ENCODE assay signal across 1 cellular context in the genomic region with DNA sequence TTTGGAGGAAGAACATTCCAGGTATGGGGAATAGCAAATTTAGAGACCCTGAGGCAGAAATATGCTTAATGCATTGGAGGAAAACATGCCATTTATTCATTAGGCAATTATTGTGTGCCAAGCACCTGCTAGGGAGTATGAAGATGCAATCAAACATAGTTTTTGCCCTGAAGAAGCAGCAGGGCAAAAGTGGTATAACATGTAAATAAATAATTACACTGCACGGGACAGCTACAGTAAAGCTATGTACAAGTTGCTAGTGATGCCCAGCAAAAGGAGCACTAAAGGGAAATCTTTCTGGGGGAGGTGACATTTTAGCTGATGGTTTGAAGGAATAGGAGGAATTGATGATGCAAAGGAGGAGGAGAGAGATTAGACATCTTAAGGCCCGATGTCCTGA.
TF ChIP-seq lines count a peak whose summit lies in the region.

No MANE protein-coding gene starts in this region.

TF ChIP-seq in IMR-90, 13 proteins besides CTCF, POLR2A, EP300 and RAD21:
- TF ChIP-seq RFX5 (IDR thresholded peaks at IDR 0.05; ENCODE audit: low read depth, low read length) (no peak), FOS (IDR thresholded peaks at IDR 0.05; ENCODE audit: low read depth, low read length) (no peak), MAZ (IDR thresholded peaks at IDR 0.05; ENCODE audit: borderline replicate concordance, low read depth, low read length) (no peak), CHD1 (IDR thresholded peaks at IDR 0.05; ENCODE audit: low read depth, low read length) (no peak), BHLHE40 (IDR thresholded peaks at IDR 0.05; ENCODE audit: low read depth, low read length) (no peak), RCOR1 (IDR thresholded peaks at IDR 0.05; ENCODE audit: insufficient replicate concordance, low read length) (no peak), SMC3 (IDR thresholded peaks at IDR 0.05; ENCODE audit: low read depth, low read length) (no peak), MAFK (IDR thresholded peaks at IDR 0.05; ENCODE audit: low read depth, low read length) (no peak)
- TF ChIP-seq, protein P1, sequence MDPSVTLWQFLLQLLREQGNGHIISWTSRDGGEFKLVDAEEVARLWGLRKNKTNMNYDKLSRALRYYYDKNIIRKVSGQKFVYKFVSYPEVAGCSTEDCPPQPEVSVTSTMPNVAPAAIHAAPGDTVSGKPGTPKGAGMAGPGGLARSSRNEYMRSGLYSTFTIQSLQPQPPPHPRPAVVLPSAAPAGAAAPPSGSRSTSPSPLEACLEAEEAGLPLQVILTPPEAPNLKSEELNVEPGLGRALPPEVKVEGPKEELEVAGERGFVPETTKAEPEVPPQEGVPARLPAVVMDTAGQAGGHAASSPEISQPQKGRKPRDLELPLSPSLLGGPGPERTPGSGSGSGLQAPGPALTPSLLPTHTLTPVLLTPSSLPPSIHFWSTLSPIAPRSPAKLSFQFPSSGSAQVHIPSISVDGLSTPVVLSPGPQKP (IDR thresholded peaks at IDR 0.05; ENCODE audit: borderline replicate concordance, low read depth, low read length) = no peak
TF ChIP-seq in IMR-90: peak in this region for 0.
